Comparison of ENCODE assay signal across 12 cellular contexts in genomic region chr11:12042215-12042676, GRCh38. TPM values are rescaled to one million over a fixed set of nuclear protein-coding genes. Genes with fewer than 3 reads are reported as not detected.
DNase-seq lines count a peak whose midpoint lies in the region; ATAC-seq, FAIRE-seq and TF ChIP-seq lines count a peak whose summit lies in the region.
"Had no signal": no experiment of that assay in that cellular context is flagged by ENCODE, and none has a peak within 500 bp of the region (broad histone marks: within the 10 kb centered on the region; RNA-seq: fewer than 3 reads in every experiment).

No MANE protein-coding gene starts in this region.

- H3K27ac ChIP-seq in HepG2 (ENCODE audit: extremely low read length, insufficient read depth, low read length) (no peak overlapping the region), right lobe of liver (no peak overlapping the region)

- H4K20me1 ChIP-seq in HepG2 (ENCODE audit: insufficient read depth, low read length): no peaks in the 10 kb centered on the region

- H3K4me1 ChIP-seq in HepG2 (ENCODE audit: insufficient read depth, low read length) (peaks cover 20% of the 10 kb centered on the region), right lobe of liver (no peaks in the 10 kb centered on the region)

- TF ChIP-seq POLR2A in HepG2 (IDR thresholded peaks at IDR 0.05; ENCODE audit: insufficient read depth in 1 of 2, low read depth in 2 of 2, low read length in 2 of 2) (no peak), right lobe of liver (IDR thresholded peaks at IDR 0.05) (no peak), GM18505 (IDR thresholded peaks at IDR 0.05; ENCODE audit: borderline replicate concordance, extremely low read depth, insufficient read depth, insufficient read length) (no peak)

- in situ Hi-C loops in HepG2 (cut with HindIII; ENCODE audit: extremely low pct_ligation_motif_present, low pct_unique_long_range_greater_than_20kb): loop anchor here (10.0 kb wide), 1 partner anchor 247 kb away; no protein-coding TSS in a partner anchor

- no peak overlapping the region for H3K27ac Mint-ChIP-seq in activated CD4-positive, alpha-beta memory T cell treated with anti-CD3 and anti-CD28 coated beads, Interleukin-2, amount 10 ng/mL, durations not matched to agents 7 days and 5 days
- H3K27ac Mint-ChIP-seq: activated T-cell treated with anti-CD3 and anti-CD28 coated beads, Interleukin-2, amount 50 U/mL, for 24 hours had no signal

- ATAC-seq in HepG2 (no peak), right lobe of liver (no peak), GM18505 (IDR thresholded peaks at IDR 0.05; ENCODE audit: unreplicated experiment) (no peak)

- TF ChIP-seq RAD21 in HepG2 (CRISPR knock-in tag; IDR thresholded peaks at IDR 0.05): no peak

- no peaks in the 10 kb centered on the region for H3K36me3 Mint-ChIP-seq in activated CD4-positive, alpha-beta memory T cell treated with anti-CD3 and anti-CD28 coated beads, Interleukin-2, amount 10 ng/mL, durations not matched to agents 7 days and 5 days (ENCODE audit: low read depth)

- peaks cover 4% of the 10 kb centered on the region for H3K4me1 Mint-ChIP-seq in activated CD4-positive, alpha-beta memory T cell treated with anti-CD3 and anti-CD28 coated beads, Interleukin-2, amount 10 ng/mL, durations not matched to agents 7 days and 5 days

- TF ChIP-seq CTCF in HepG2 (CRISPR knock-in tag; IDR thresholded peaks at IDR 0.05): no peak
- TF ChIP-seq CTCF in right lobe of liver (IDR thresholded peaks at IDR 0.05): no peak

- no peak overlapping the region for H3K4me2 ChIP-seq in HepG2 (ENCODE audit: low read depth, low read length)

- TF ChIP-seq EP300 in HepG2 (IDR thresholded peaks at IDR 0.05; ENCODE audit: low read depth in 2 of 2, low read length in 2 of 2) (no peak), HepG2 (CRISPR knock-in tag; IDR thresholded peaks at IDR 0.05; ENCODE audit: borderline replicate concordance) (no peak)

- 41% methylated on average over 7 of the region's 7 CpGs for WGBS in HepG2 (ENCODE audit: low lambda C conversion rate)
- WGBS in right lobe of liver (ENCODE audit: insufficient coverage, low coverage, low lambda C conversion rate, missing lambda C conversion rate): 66% methylated on average over 7 of the region's 7 CpGs

- POLR2A ChIA-PET in HepG2 (lab: Yijun Ruan, JAX): no interaction called here
- POLR2A ChIA-PET in activated CD4-positive, alpha-beta memory T cell treated with anti-CD3 and anti-CD28 coated beads, Interleukin-2, amount 10 ng/mL, durations not matched to agents 7 days and 5 days (lab: Charles Lee): no interaction called here

- H3K4me3 Mint-ChIP-seq in activated CD4-positive, alpha-beta memory T cell treated with anti-CD3 and anti-CD28 coated beads, Interleukin-2, amount 10 ng/mL, durations not matched to agents 7 days and 5 days: no peak overlapping the region
- H3K4me3 Mint-ChIP-seq: activated T-cell treated with anti-CD3 and anti-CD28 coated beads, Interleukin-2, amount 50 U/mL, for 24 hours had no signal

- FAIRE-seq in HepG2 (lab: Jason Lieb, UNC): no peak
- FAIRE-seq: A204.1, endometrium, GM18507 had no signal

- H3K27me3 ChIP-seq in HepG2 (ENCODE audit: control insufficient read depth in 1 of 2, insufficient read depth in 2 of 2, low read length in 2 of 2) (no peaks in the 10 kb centered on the region; a peak in 1 of 5 replicates), right lobe of liver (no peaks in the 10 kb centered on the region)

- DNase-seq in HepG2 (ENCODE audit: low spot score) (peak; percentile 54), right lobe of liver (no peak), SIG-M5 treated with dmso at 0.1 percent for 504 hours (lab: John Stamatoyannopoulos, UW; ENCODE audit: unreplicated experiment) (peak; percentile 88), fibroblast of peridontal ligament (ENCODE audit: extremely low read depth) (peak; percentile 84), T1000 (lab: John Stamatoyannopoulos, UW) (no peak), HT-29 (ENCODE audit: low spot score) (no peak)
- no peak for DNase-seq in activated CD4-positive, alpha-beta memory T cell treated with anti-CD3 and anti-CD28 coated beads, Interleukin-2, amount 10 ng/mL, durations not matched to agents 7 days and 5 days
- DNase-seq: activated T-cell treated with anti-CD3 and anti-CD28 coated beads, Interleukin-2, amount 50 U/mL, for 24 hours had no signal

- H3K9me3 Mint-ChIP-seq in activated CD4-positive, alpha-beta memory T cell treated with anti-CD3 and anti-CD28 coated beads, Interleukin-2, amount 10 ng/mL, durations not matched to agents 7 days and 5 days: no peaks in the 10 kb centered on the region
- H3K9me3 Mint-ChIP-seq: activated T-cell treated with anti-CD3 and anti-CD28 coated beads, Interleukin-2, amount 50 U/mL, for 24 hours had no signal

- H3K79me2 ChIP-seq in HepG2 (ENCODE audit: insufficient read depth, low read length): no peaks in the 10 kb centered on the region

- CTCF ChIA-PET in HepG2 (lab: Yijun Ruan, JAX; ENCODE audit: low intra/inter-chr PET ratio, low total read pairs): no interaction called here
- CTCF ChIA-PET in activated CD4-positive, alpha-beta memory T cell treated with anti-CD3 and anti-CD28 coated beads, Interleukin-2, amount 10 ng/mL, durations not matched to agents 7 days and 5 days (lab: Charles Lee): interaction anchor here (1.4 to 7.3 kb wide), 5 partner anchors 95 to 246 kb away, joined by 4 to 97 read pairs (median 25); no protein-coding TSS in a partner anchor

- intact Hi-C loops in HepG2 (cut with micrococcal nuclease; ENCODE audit: unreplicated experiment): no loop called here
- intact Hi-C loops in right lobe of liver (cut with DNase I): loop anchor here in 1 of 2 donors (10.0 kb wide), 1 partner anchor 107 kb away; no protein-coding TSS in a partner anchor

- no peak overlapping the region for H3K9ac ChIP-seq in HepG2 (ENCODE audit: insufficient read depth, low read depth, low read length)

- H3K4me3 ChIP-seq in HepG2 (replicated peaks in 1 of 3; ENCODE audit: insufficient read depth in 1 of 3, low read depth in 2 of 3, low read length in 3 of 3): no peak overlapping the region
- H3K4me3 ChIP-seq in right lobe of liver: no peak overlapping the region

- peaks cover 11% of the 10 kb centered on the region for H3K27me3 Mint-ChIP-seq in activated CD4-positive, alpha-beta memory T cell treated with anti-CD3 and anti-CD28 coated beads, Interleukin-2, amount 10 ng/mL, durations not matched to agents 7 days and 5 days

- H3K9me3 ChIP-seq in HepG2 (ENCODE audit: low read length) (no peaks in the 10 kb centered on the region), right lobe of liver (no peaks in the 10 kb centered on the region)

- H3K36me3 ChIP-seq in HepG2 (replicated peaks in 1 of 2; ENCODE audit: control insufficient read depth in 1 of 2, insufficient read depth in 2 of 2, low read length in 2 of 2) (no peaks in the 10 kb centered on the region), right lobe of liver (no peaks in the 10 kb centered on the region)

- H2AFZ ChIP-seq in HepG2 (ENCODE audit: low read length): no peak overlapping the region

- BruUV-seq in HepG2 (replicated peaks; lab: Mats Ljungman, UMichigan): no TSS peak

TF ChIP-seq in HepG2, 621 proteins besides CTCF, POLR2A, EP300 and RAD21 (continues in another document):
- TF ChIP-seq TAF1 (CRISPR knock-in tag; IDR thresholded peaks at IDR 0.05) (no peak), ZNF607 (CRISPR knock-in tag; IDR thresholded peaks at IDR 0.05; ENCODE audit: borderline replicate concordance) (no peak)

RNA-seq across cellular contexts. Expression of gene DKK3, which starts 33.8 kb away (rescaled TPM):
- 0.09 TPM in 1 of 2 replicates, not detected in the other for total RNA-seq in HepG2 (2016; rRNA removed; fragmentation: Illumina TruSeq; extraction: Trizol)
- not detected in 2 replicates for total RNA-seq in HepG2 (2016; cell fraction: cytosol; rRNA removed; fragmentation: Illumina TruSeq; extraction: Trizol; ENCODE audit: low read depth)
- not detected in 2 replicates for total RNA-seq in HepG2 (2016; cell fraction: insoluble cytoplasmic fraction; rRNA removed; fragmentation: Illumina TruSeq; extraction: Trizol)
- total RNA-seq in HepG2 (2016; cell fraction: membrane; rRNA removed; fragmentation: Illumina TruSeq; extraction: Trizol): 0.09 TPM in 1 of 2 replicates, not detected in the other
- not detected in 2 replicates for total RNA-seq in HepG2 (2016; cell fraction: nucleus; rRNA removed; fragmentation: Illumina TruSeq; extraction: Trizol)
- polyA plus RNA-seq in HepG2 (2011; rRNA removed): 0.20 and 0.67 TPM in 2 replicates
- polyA plus RNA-seq in HepG2 (2011; cell fraction: cytosol; rRNA removed): 0.12 and 0.29 TPM in 2 replicates
- polyA plus RNA-seq in HepG2 (2011; cell fraction: nucleus; rRNA removed): 0.09 and 0.55 TPM in 2 replicates
- polyA plus RNA-seq in HepG2 (2012): 0.08 TPM in 1 of 2 replicates, not detected in the other
- polyA plus RNA-seq in HepG2 (2016; cell fraction: cytosol; fragmentation: Illumina TruSeq; extraction: Trizol; ENCODE audit: low read depth): not detected in 2 replicates
- polyA plus RNA-seq in HepG2 (2016; cell fraction: insoluble cytoplasmic fraction; fragmentation: Illumina TruSeq; extraction: Trizol; ENCODE audit: low read depth): not detected in 2 replicates
- polyA plus RNA-seq in HepG2 (2016; cell fraction: membrane; fragmentation: Illumina TruSeq; extraction: Trizol; ENCODE audit: low read depth): 0.15 TPM in 1 of 2 replicates, not detected in the other
- not detected in 2 replicates for polyA plus RNA-seq in HepG2 (2016; cell fraction: nucleus; fragmentation: Illumina TruSeq; extraction: Trizol; ENCODE audit: insufficient read depth, low read depth)
- 0.18 and 0.35 TPM in 2 replicates for polyA minus RNA-seq in HepG2 (2011; rRNA and poly(A)+ RNA removed; ENCODE audit: low replicate concordance)
- polyA minus RNA-seq in HepG2 (2011; cell fraction: cytosol; rRNA and poly(A)+ RNA removed): not detected in 2 replicates
- polyA minus RNA-seq in HepG2 (2011; cell fraction: nucleus; rRNA and poly(A)+ RNA removed): not detected in 2 replicates
- total RNA-seq in right lobe of liver: 10 to 100 TPM in 2 of 6 experiments, 1 to 10 TPM in 4; 3.0 to 16.9 (median 5.5) TPM
- total RNA-seq in activated CD4-positive, alpha-beta memory T cell treated with anti-CD3 and anti-CD28 coated beads, Interleukin-2, amount 10 ng/mL, durations not matched to agents 7 days and 5 days: not detected
- not detected in 2 replicates for total RNA-seq in HT-29 (2014; rRNA removed; shearing (Covaris generic))

Comparison
In these comparisons a context has a peak if more than half of its experiments do, and no peak if none do; other contexts are left out.
1. DNase-seq: peak in HepG2 (single experiment), SIG-M5 treated with dmso at 0.1 percent for 504 hours (single experiment) and fibroblast of peridontal ligament (single experiment); none in right lobe of liver (0 of 3), activated CD4-positive, alpha-beta memory T cell treated with anti-CD3 and anti-CD28 coated beads, Interleukin-2, amount 10 ng/mL, durations not matched to agents 7 days and 5 days (single experiment), T1000 (single experiment) and HT-29 (single experiment).